ENCODE assay signal across 29 cellular contexts in the genomic region with DNA sequence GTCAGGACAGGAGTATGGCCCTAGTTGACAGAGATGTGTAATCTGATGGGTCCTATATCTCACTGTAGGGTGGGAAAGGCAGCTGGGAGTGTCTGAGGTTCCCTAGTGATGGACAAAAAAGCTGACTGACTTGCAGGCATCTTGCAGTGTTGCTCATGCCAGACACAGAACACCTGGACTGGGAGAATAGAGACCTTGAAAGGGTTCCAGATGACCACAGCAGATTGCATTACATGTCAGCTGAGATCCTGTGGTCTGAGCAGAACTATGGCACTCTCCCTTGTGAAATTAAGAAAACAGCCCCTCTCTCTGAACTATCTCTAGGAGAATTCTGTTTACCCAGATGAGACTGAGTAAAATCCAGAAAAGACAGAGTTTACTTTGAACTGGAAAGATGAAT.
"Had no signal": no experiment of that assay in that cellular context is flagged by ENCODE, and none has a peak within 500 bp of the region (broad histone marks: within the 10 kb centered on the region; RNA-seq: fewer than 3 reads in every experiment).

No MANE protein-coding gene starts in this region.

- H3K4me1 ChIP-seq: ascending aorta, body of pancreas, Peyer's patch had no signal

- H3K36me3 ChIP-seq: ascending aorta, Peyer's patch had no signal

- H3K27me3 ChIP-seq: ascending aorta, body of pancreas, Peyer's patch had no signal

- FAIRE-seq: bronchial epithelial cell, K562, TTC549 had no signal

- ATAC-seq: activated CD8-positive, alpha-beta memory T cell treated with anti-CD3 and anti-CD28 coated beads, Interleukin-2, amount 10 ng/mL, durations not matched to agents 7 days and 5 days; body of pancreas; K562; T-cell had no signal

- DNase-seq: activated B cell treated with CpG ODN at 0.5 μM for 24 hours; activated CD4-positive, alpha-beta T cell treated with anti-CD3 and anti-CD28 coated beads for 1 hour; activated CD4-positive, alpha-beta T cell treated with anti-CD3 and anti-CD28 coated beads, Interleukin-2, amount 10 ng/mL, durations not matched to agents 24 days and 14 days; activated CD4-positive, alpha-beta T cell treated with anti-CD3 and anti-CD28 coated beads, Interleukin-2, amount 50 U/mL, for 48 hours; activated CD8-positive, alpha-beta memory T cell treated with anti-CD3 and anti-CD28 coated beads, Interleukin-2, amount 10 ng/mL, durations not matched to agents 7 days and 5 days; activated effector memory CD4-positive, alpha-beta T cell treated with Interleukin-2 at 50 U/mL for 16 hours; activated naive CD4-positive, alpha-beta T cell; activated T-cell treated with anti-CD3 and anti-CD28 coated beads, Interleukin-2, amount 50 U/mL, for 24 hours; amniotic stem cell; body of pancreas; central memory CD4-positive, alpha-beta T cell; Kasumi-1; NCI-H1092 treated with DMSO at 0.1 percent for 48 hours; NCI-H1417 treated with DMSO at 0.1 percent for 48 hours; NCI-H1694; NCI-H2029; NCI-H2107; NCI-H2171 treated with DMSO at 0.1 percent for 48 hours; NCI-H226; NCI-H526 treated with DMSO at 0.1 percent for 48 hours; Peyer's patch; SHP77 treated with DMSO at 0.1 percent for 48 hours; T-cell; T-helper 2 cell; T1000 had no signal

- H3K9me3 ChIP-seq: ascending aorta, body of pancreas, Peyer's patch had no signal

- H3K27ac ChIP-seq: ascending aorta, body of pancreas, Peyer's patch had no signal

- H3K4me3 ChIP-seq: ascending aorta, body of pancreas, K562, Peyer's patch had no signal
